Comparison of ENCODE assay signal across 14 cellular contexts in the genomic region with DNA sequence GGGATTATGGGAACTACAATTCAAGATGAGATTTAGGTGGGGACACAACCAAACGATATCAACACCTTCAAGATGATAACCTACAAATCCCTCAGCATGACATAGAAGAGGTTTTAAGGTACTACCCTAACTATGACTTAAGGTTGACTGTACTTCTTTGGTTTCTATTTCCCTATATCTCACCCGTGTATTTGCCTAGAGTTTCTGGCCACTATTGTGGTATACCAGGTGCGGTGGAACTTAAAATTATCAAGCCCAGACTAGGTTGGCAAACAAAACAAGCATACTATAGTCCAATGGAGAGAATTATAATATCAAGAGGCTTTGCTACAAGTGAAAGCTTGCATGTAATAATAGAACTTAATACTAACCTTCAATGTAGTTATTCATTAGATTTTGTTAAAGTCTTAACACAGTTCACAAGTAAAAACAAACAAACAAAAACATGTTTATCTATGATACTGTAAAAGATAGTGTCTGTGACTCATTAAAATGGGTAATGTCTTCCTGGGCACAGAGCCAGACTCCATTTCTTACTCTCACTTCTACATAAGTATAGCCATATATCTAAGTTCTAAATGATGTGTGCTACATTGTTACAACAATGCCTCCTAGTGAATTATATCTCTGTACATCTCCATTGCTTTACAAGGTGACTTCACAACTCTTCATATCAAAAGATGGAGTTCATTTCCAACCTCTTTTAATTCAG.
DNase-seq lines count a peak whose midpoint lies in the region; ATAC-seq and TF ChIP-seq lines count a peak whose summit lies in the region.
"Had no signal": no experiment of that assay in that cellular context is flagged by ENCODE, and none has a peak within 500 bp of the region (broad histone marks: within the 10 kb centered on the region; RNA-seq: fewer than 3 reads in every experiment).

No MANE protein-coding gene starts in this region.

- DNase-seq in Caki2 (ENCODE audit: low read depth): peak; percentile 66
- DNase-seq in LoVo (ENCODE audit: low spot score): peak; percentile 8
- DNase-seq in RPMI8226: peak; percentile 16
- peak; percentile 63 to 66 for DNase-seq in foreskin keratinocyte
- no peak for DNase-seq in COLO829 (ENCODE audit: low spot score)
- no peak for DNase-seq in NOMO-1 treated with DMSO at 0.1 percent for 48 hours (lab: John Stamatoyannopoulos, UW; ENCODE audit: unreplicated experiment)
- no peak for DNase-seq in NCI-H2171 treated with DMSO at 0.1 percent for 48 hours (lab: John Stamatoyannopoulos, UW)
- DNase-seq: COR-L47, DMS153, HFFc6, Kasumi-1, NCI-H1694 treated with DMSO at 0.1 percent for 48 hours, NCI-H446 had no signal

- in situ Hi-C loops in Caki2 (cut with HindIII; ENCODE audit: low pct_unique_long_range_greater_than_20kb, low sequenced_read_pairs): no loop called here

- H3K27me3 ChIP-seq in foreskin keratinocyte: no peaks in the 10 kb centered on the region

- H3K27ac ChIP-seq in foreskin keratinocyte: peak overlapping the region; percentile 39
- H3K27ac ChIP-seq: C4-2B had no signal

- peak; percentile 19 for TF ChIP-seq CTCF in foreskin keratinocyte (conservative IDR thresholded peaks at IDR 0.05)

- H3K4me1 ChIP-seq in foreskin keratinocyte: no peaks in the 10 kb centered on the region

- peak; percentile 58 for ATAC-seq in foreskin keratinocyte

Comparison
In these comparisons a context has a peak if more than half of its experiments do, and no peak if none do; other contexts are left out.
1. DNase-seq: peak in Caki2 (single experiment), LoVo (single experiment), RPMI8226 (single experiment) and foreskin keratinocyte (2 of 2); none in COLO829 (single experiment), NOMO-1 treated with DMSO at 0.1 percent for 48 hours (single experiment) and NCI-H2171 treated with DMSO at 0.1 percent for 48 hours (single experiment).